10 cellular contexts compared by ENCODE assay signal in genomic region chr9:35406183-35406959, GRCh38.
A peak's percentile ranks its signal among the peaks of the same experiment; 100 is the strongest.
DNase-seq lines count a peak whose midpoint lies in the region; ATAC-seq and TF ChIP-seq lines count a peak whose summit lies in the region.
"Had no signal": no experiment of that assay in that cellular context is flagged by ENCODE, and none has a peak within 500 bp of the region (broad histone marks: within the 10 kb centered on the region; RNA-seq: fewer than 3 reads in every experiment).

No MANE protein-coding gene starts in this region.

- peaks cover 16 to 23% of the 10 kb centered on the region in 2 donors for H3K27me3 Mint-ChIP-seq in T-cell
- H3K27me3 Mint-ChIP-seq in stimulated activated memory B cell treated with anti-CD40 and anti-IgM and Interleukin-4, amounts not matched to agents 10 μg/mL and 1 μg/mL and 100 μg/mL, for 72 hours = peaks cover 42% of the 10 kb centered on the region

- H3K9me3 Mint-ChIP-seq in T-cell = no peaks in the 10 kb centered on the region
- H3K9me3 Mint-ChIP-seq in stimulated activated memory B cell treated with anti-CD40 and anti-IgM and Interleukin-4, amounts not matched to agents 10 μg/mL and 1 μg/mL and 100 μg/mL, for 72 hours = no peaks in the 10 kb centered on the region
- H3K9me3 Mint-ChIP-seq: activated B cell treated with CpG ODN at 0.5 μM for 24 hours; stimulated activated naive CD8-positive, alpha-beta T cell treated with anti-CD3 and anti-CD28 coated beads, Interleukin-15, Interleukin-2, amounts not matched to agents 100 ng/mL and 50 ng/mL, for 24 hours had no signal

- peak overlapping the region in 1 of 3 donors; percentile 3 for H3K4me3 Mint-ChIP-seq in T-cell
- peak overlapping the region; percentile 29 for H3K4me3 Mint-ChIP-seq in stimulated activated memory B cell treated with anti-CD40 and anti-IgM and Interleukin-4, amounts not matched to agents 10 μg/mL and 1 μg/mL and 100 μg/mL, for 72 hours
- H3K4me3 Mint-ChIP-seq: activated B cell treated with CpG ODN at 0.5 μM for 24 hours; stimulated activated naive CD8-positive, alpha-beta T cell treated with anti-CD3 and anti-CD28 coated beads, Interleukin-15, Interleukin-2, amounts not matched to agents 100 ng/mL and 50 ng/mL, for 24 hours had no signal

- H3K36me3 ChIP-seq in adrenal gland (replicated peaks in 1 of 2) = peaks cover 0 to 8% of the 10 kb centered on the region in 2 donors
- peaks cover 0 to 39% of the 10 kb centered on the region in 2 donors for H3K36me3 ChIP-seq in left lung

- H3K27ac ChIP-seq in adrenal gland = no peak overlapping the region
- H3K27ac ChIP-seq in left lung = no peak overlapping the region

- whole genome bisulfite sequencing in adrenal gland, 4 donors = 39 to 47% (median 47%) methylated on average over 13 to 28 of the region's 28 CpGs

- H3K4me3 ChIP-seq in adrenal gland = no peak overlapping the region
- no peak overlapping the region for H3K4me3 ChIP-seq in left lung

- H3K36me3 Mint-ChIP-seq in T-cell = no peaks in the 10 kb centered on the region
- H3K36me3 Mint-ChIP-seq in stimulated activated memory B cell treated with anti-CD40 and anti-IgM and Interleukin-4, amounts not matched to agents 10 μg/mL and 1 μg/mL and 100 μg/mL, for 72 hours = no peaks in the 10 kb centered on the region

- H3K27me3 ChIP-seq in adrenal gland (no peaks in the 10 kb centered on the region), left lung (peaks cover 0 to 7% of the 10 kb centered on the region in 2 donors)

- no peak overlapping the region for H3K27ac Mint-ChIP-seq in T-cell
- H3K27ac Mint-ChIP-seq in stimulated activated memory B cell treated with anti-CD40 and anti-IgM and Interleukin-4, amounts not matched to agents 10 μg/mL and 1 μg/mL and 100 μg/mL, for 72 hours = no peak overlapping the region
- H3K27ac Mint-ChIP-seq: activated B cell treated with CpG ODN at 0.5 μM for 24 hours; stimulated activated naive CD8-positive, alpha-beta T cell treated with anti-CD3 and anti-CD28 coated beads, Interleukin-15, Interleukin-2, amounts not matched to agents 100 ng/mL and 50 ng/mL, for 24 hours had no signal

- intact Hi-C loops in adrenal gland (cut with DNase I) (no loop called here), left lung (cut with DNase I) (no loop called here)

- DNase-seq in T-cell (peak in 26 of 34 experiments; percentile 3 to 40 (median 14)), adrenal gland (peak in 5 of 7 donors; percentile 30 to 55 (median 37)), left lung (peak; percentile 47 to 85), putamen (ENCODE audit: low spot score) (no peak), DMS153 (lab: John Stamatoyannopoulos, UW) (no peak), NCI-H526 treated with DMSO at 0.1 percent for 48 hours (lab: John Stamatoyannopoulos, UW) (no peak)
- DNase-seq: activated B cell treated with CpG ODN at 0.5 μM for 24 hours had no signal

- ATAC-seq in T-cell (replicated peaks in 1 of 4) (peak in 3 of 4 experiments; percentile 54 to 73 (median 58)), left lung (peak; percentile 85), GM18870 (IDR thresholded peaks at IDR 0.05; ENCODE audit: unreplicated experiment) (no peak)
- peak; percentile 35 for ATAC-seq in stimulated activated memory B cell treated with anti-CD40 and anti-IgM and Interleukin-4, amounts not matched to agents 10 μg/mL and 1 μg/mL and 100 μg/mL, for 72 hours

- peaks cover 3 to 5% (median 3%) of the 10 kb centered on the region in 3 donors for H3K4me1 Mint-ChIP-seq in T-cell
- H3K4me1 Mint-ChIP-seq in stimulated activated memory B cell treated with anti-CD40 and anti-IgM and Interleukin-4, amounts not matched to agents 10 μg/mL and 1 μg/mL and 100 μg/mL, for 72 hours = peaks cover 17% of the 10 kb centered on the region

- CTCF ChIA-PET in T-cell (lab: Charles Lee) = no interaction called here

- H3K9me3 ChIP-seq in adrenal gland (replicated peaks in 1 of 3) (no peaks in the 10 kb centered on the region), left lung (no peaks in the 10 kb centered on the region)

- H3K4me1 ChIP-seq in adrenal gland (replicated peaks in 1 of 2) (no peaks in the 10 kb centered on the region), left lung (no peaks in the 10 kb centered on the region)

- no peak for TF ChIP-seq POLR2A in adrenal gland (IDR thresholded peaks at IDR 0.05)

- POLR2A ChIA-PET in T-cell (lab: Charles Lee) = no interaction called here

- no peak for TF ChIP-seq CTCF in adrenal gland (IDR thresholded peaks at IDR 0.05)
- no peak for TF ChIP-seq CTCF in left lung (IDR thresholded peaks at IDR 0.05)

Comparison
In these comparisons a context has a peak if more than half of its experiments do, and no peak if none do; other contexts are left out.
1. DNase-seq: peak in T-cell (26 of 34), adrenal gland (5 of 7) and left lung (2 of 2); none in putamen (single experiment), DMS153 (single experiment) and NCI-H526 treated with DMSO at 0.1 percent for 48 hours (single experiment).